Comparison of ENCODE assay signal across 1 cellular context in genomic region chr14:24337824-24338175, GRCh38.
TF ChIP-seq lines count a peak whose summit lies in the region.

No MANE protein-coding gene starts in this region.

TF ChIP-seq in HepG2, 621 proteins besides CTCF, POLR2A, EP300 and RAD21 (continues in another document):
- TF ChIP-seq ZFP1 (CRISPR knock-in tag; IDR thresholded peaks at IDR 0.05) (no peak), ZNF580 (CRISPR knock-in tag; IDR thresholded peaks at IDR 0.05; ENCODE audit: borderline replicate concordance, low read depth) (no peak), ZNF709 (CRISPR knock-in tag; IDR thresholded peaks at IDR 0.05) (no peak), ZNF839 (CRISPR knock-in tag; IDR thresholded peaks at IDR 0.05; ENCODE audit: borderline replicate concordance) (0 out of 2 replicates have a peak, but pooled peaks have one; percentile 15), TEF (CRISPR knock-in tag; IDR thresholded peaks at IDR 0.05) (no peak), BCLAF1 (IDR thresholded peaks at IDR 0.05) (no peak), ZNF720 (CRISPR knock-in tag; IDR thresholded peaks at IDR 0.05) (no peak), ZNF3 (CRISPR knock-in tag; IDR thresholded peaks at IDR 0.05) (no peak), SSRP1 (CRISPR knock-in tag; IDR thresholded peaks at IDR 0.05) (no peak), ZFP36L1 (CRISPR knock-in tag; IDR thresholded peaks at IDR 0.05) (no peak), ZNF546 (CRISPR knock-in tag; conservative IDR thresholded peaks at IDR 0.05) (no peak), ZNF484 (CRISPR knock-in tag; IDR thresholded peaks at IDR 0.05; ENCODE audit: borderline replicate concordance, low read depth) (no peak), CAMTA2 (CRISPR knock-in tag; IDR thresholded peaks at IDR 0.05; ENCODE audit: borderline replicate concordance) (no peak), ZNF792 (CRISPR knock-in tag; IDR thresholded peaks at IDR 0.05) (no peak), ZSCAN12 (CRISPR knock-in tag; IDR thresholded peaks at IDR 0.05) (no peak), ZNF160 (CRISPR knock-in tag; IDR thresholded peaks at IDR 0.05) (no peak), SALL1 (CRISPR knock-in tag; IDR thresholded peaks at IDR 0.05) (0 out of 2 replicates have a peak, but pooled peaks have one; percentile 4), ZNF350 (CRISPR knock-in tag; IDR thresholded peaks at IDR 0.05; ENCODE audit: borderline replicate concordance, low read depth) (no peak), ZNF891 (CRISPR knock-in tag; IDR thresholded peaks at IDR 0.05) (no peak), ZNF296 (CRISPR knock-in tag; conservative IDR thresholded peaks at IDR 0.05) (0 out of 2 replicates have a peak, but pooled peaks have one; percentile 10), MLLT10 (CRISPR knock-in tag; IDR thresholded peaks at IDR 0.05) (no peak), AHR (CRISPR knock-in tag; IDR thresholded peaks at IDR 0.05) (no peak), ZNF235 (CRISPR knock-in tag; IDR thresholded peaks at IDR 0.05; ENCODE audit: borderline replicate concordance) (peak; percentile 36; the same call in 1 of the 2 replicates), GTF2F1 (IDR thresholded peaks at IDR 0.05; ENCODE audit: low read length) (no peak), SP4 (CRISPR knock-in tag; IDR thresholded peaks at IDR 0.05) (peak; percentile 18; the same call in 1 of the 2 replicates), POGZ (CRISPR knock-in tag; IDR thresholded peaks at IDR 0.05) (no peak), PATZ1 (CRISPR knock-in tag; IDR thresholded peaks at IDR 0.05) (no peak), ZNF644 (CRISPR knock-in tag; IDR thresholded peaks at IDR 0.05; ENCODE audit: low read depth) (no peak), MYNN (CRISPR knock-in tag; IDR thresholded peaks at IDR 0.05; ENCODE audit: low read depth) (no peak), ZNF781 (CRISPR knock-in tag; IDR thresholded peaks at IDR 0.05; ENCODE audit: borderline replicate concordance, not compliant biosample characterization) (peak; percentile 36), SNAI1 (CRISPR knock-in tag; IDR thresholded peaks at IDR 0.05; ENCODE audit: borderline replicate concordance) (no peak), PAF1 (CRISPR knock-in tag; IDR thresholded peaks at IDR 0.05) (no peak), ZNF556 (CRISPR knock-in tag; IDR thresholded peaks at IDR 0.05; ENCODE audit: borderline replicate concordance) (no peak), CREB1 (IDR thresholded peaks at IDR 0.05) (no peak), CREB1 (CRISPR knock-in tag; IDR thresholded peaks at IDR 0.05) (no peak), TSC22D2 (CRISPR knock-in tag; IDR thresholded peaks at IDR 0.05; ENCODE audit: borderline replicate concordance) (no peak), FOXP4 (CRISPR knock-in tag; IDR thresholded peaks at IDR 0.05) (no peak), HIVEP1 (CRISPR knock-in tag; IDR thresholded peaks at IDR 0.05) (0 out of 2 replicates have a peak, but pooled peaks have one; percentile 17), FLYWCH1 (CRISPR knock-in tag; IDR thresholded peaks at IDR 0.05) (no peak), HES4 (CRISPR knock-in tag; IDR thresholded peaks at IDR 0.05; ENCODE audit: borderline replicate concordance) (no peak)
- TF ChIP-seq, protein P1, sequence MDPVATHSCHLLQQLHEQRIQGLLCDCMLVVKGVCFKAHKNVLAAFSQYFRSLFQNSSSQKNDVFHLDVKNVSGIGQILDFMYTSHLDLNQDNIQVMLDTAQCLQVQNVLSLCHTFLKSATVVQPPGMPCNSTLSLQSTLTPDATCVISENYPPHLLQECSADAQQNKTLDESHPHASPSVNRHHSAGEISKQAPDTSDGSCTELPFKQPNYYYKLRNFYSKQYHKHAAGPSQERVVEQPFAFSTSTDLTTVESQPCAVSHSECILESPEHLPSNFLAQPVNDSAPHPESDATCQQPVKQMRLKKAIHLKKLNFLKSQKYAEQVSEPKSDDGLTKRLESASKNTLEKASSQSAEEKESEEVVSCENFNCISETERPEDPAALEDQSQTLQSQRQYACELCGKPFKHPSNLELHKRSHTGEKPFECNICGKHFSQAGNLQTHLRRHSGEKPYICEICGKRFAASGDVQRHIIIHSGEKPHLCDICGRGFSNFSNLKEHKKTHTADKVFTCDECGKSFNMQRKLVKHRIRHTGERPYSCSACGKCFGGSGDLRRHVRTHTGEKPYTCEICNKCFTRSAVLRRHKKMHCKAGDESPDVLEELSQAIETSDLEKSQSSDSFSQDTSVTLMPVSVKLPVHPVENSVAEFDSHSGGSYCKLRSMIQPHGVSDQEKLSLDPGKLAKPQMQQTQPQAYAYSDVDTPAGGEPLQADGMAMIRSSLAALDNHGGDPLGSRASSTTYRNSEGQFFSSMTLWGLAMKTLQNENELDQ (CRISPR knock-in tag; IDR thresholded peaks at IDR 0.05; ENCODE audit: borderline replicate concordance): no peak
- TF ChIP-seq, protein P2, sequence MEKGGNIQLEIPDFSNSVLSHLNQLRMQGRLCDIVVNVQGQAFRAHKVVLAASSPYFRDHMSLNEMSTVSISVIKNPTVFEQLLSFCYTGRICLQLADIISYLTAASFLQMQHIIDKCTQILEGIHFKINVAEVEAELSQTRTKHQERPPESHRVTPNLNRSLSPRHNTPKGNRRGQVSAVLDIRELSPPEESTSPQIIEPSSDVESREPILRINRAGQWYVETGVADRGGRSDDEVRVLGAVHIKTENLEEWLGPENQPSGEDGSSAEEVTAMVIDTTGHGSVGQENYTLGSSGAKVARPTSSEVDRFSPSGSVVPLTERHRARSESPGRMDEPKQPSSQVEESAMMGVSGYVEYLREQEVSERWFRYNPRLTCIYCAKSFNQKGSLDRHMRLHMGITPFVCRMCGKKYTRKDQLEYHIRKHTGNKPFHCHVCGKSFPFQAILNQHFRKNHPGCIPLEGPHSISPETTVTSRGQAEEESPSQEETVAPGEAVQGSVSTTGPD (CRISPR knock-in tag; IDR thresholded peaks at IDR 0.05): no peak
- TF ChIP-seq, protein P3, sequence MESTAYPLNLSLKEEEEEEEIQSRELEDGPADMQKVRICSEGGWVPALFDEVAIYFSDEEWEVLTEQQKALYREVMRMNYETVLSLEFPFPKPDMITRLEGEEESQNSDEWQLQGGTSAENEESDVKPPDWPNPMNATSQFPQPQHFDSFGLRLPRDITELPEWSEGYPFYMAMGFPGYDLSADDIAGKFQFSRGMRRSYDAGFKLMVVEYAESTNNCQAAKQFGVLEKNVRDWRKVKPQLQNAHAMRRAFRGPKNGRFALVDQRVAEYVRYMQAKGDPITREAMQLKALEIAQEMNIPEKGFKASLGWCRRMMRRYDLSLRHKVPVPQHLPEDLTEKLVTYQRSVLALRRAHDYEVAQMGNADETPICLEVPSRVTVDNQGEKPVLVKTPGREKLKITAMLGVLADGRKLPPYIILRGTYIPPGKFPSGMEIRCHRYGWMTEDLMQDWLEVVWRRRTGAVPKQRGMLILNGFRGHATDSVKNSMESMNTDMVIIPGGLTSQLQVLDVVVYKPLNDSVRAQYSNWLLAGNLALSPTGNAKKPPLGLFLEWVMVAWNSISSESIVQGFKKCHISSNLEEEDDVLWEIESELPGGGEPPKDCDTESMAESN (CRISPR knock-in tag; conservative IDR thresholded peaks at IDR 0.05): no peak
- TF ChIP-seq, protein P4, sequence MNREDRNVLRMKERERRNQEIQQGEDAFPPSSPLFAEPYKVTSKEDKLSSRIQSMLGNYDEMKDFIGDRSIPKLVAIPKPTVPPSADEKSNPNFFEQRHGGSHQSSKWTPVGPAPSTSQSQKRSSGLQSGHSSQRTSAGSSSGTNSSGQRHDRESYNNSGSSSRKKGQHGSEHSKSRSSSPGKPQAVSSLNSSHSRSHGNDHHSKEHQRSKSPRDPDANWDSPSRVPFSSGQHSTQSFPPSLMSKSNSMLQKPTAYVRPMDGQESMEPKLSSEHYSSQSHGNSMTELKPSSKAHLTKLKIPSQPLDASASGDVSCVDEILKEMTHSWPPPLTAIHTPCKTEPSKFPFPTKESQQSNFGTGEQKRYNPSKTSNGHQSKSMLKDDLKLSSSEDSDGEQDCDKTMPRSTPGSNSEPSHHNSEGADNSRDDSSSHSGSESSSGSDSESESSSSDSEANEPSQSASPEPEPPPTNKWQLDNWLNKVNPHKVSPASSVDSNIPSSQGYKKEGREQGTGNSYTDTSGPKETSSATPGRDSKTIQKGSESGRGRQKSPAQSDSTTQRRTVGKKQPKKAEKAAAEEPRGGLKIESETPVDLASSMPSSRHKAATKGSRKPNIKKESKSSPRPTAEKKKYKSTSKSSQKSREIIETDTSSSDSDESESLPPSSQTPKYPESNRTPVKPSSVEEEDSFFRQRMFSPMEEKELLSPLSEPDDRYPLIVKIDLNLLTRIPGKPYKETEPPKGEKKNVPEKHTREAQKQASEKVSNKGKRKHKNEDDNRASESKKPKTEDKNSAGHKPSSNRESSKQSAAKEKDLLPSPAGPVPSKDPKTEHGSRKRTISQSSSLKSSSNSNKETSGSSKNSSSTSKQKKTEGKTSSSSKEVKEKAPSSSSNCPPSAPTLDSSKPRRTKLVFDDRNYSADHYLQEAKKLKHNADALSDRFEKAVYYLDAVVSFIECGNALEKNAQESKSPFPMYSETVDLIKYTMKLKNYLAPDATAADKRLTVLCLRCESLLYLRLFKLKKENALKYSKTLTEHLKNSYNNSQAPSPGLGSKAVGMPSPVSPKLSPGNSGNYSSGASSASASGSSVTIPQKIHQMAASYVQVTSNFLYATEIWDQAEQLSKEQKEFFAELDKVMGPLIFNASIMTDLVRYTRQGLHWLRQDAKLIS (CRISPR knock-in tag; IDR thresholded peaks at IDR 0.05): no peak
